Comparison of ENCODE assay signal across 14 cellular contexts in the genomic region with DNA sequence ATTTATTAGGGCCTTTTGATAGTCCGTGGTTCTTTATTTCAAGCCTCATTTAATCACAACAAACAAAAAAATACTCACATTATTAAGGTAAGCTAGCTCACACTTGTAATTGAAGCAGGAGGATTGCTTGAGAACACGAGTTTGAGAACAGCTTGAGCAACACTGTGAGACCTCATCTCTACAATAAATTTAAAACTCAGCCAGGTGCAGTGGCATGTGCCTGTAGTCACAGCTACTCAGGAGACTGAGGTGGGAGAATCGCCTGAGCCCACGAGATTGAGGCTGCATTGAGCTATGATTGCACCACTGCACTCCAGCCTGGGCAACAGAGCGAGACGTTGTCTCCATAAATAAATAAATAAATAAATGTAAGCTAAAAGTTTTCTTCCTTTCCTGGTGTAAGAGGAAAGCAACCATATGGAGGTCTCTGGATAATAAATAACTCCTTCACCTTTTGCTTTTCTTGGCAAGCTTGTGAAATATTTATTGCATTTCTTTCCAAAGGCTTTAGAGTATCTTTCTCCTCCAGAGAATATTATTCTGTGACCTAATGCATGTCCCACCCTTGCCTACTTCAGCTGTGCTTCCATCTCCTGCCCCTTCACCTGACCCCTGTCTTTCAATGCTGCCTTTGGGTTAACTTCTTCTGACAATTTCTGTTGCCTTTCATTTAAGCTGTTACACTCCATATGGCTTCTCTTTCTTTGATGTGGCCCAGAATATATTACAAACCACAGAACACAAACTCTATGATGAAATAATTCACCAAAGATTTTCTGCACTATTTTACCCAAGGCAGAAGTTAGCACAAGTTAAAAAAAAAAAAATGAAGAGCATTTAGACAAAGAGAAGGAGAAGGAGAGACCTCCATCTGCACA.
"Had no signal": no experiment of that assay in that cellular context is flagged by ENCODE, and none has a peak within 500 bp of the region (broad histone marks: within the 10 kb centered on the region; RNA-seq: fewer than 3 reads in every experiment).

No MANE protein-coding gene starts in this region.

- FAIRE-seq: urothelium cell line had no signal

- DNase-seq: activated CD4-positive, alpha-beta T cell treated with anti-CD3 and anti-CD28 coated beads, Interleukin-2, amount 10 ng/mL, durations not matched to agents 24 days and 14 days; activated CD8-positive, alpha-beta memory T cell treated with anti-CD3 and anti-CD28 coated beads for 24 hours; activated naive CD4-positive, alpha-beta T cell treated with anti-CD3 and anti-CD28 coated beads for 36 hours; cortex of kidney; effector CD8-positive, alpha-beta T cell; immature natural killer cell; left lung; stimulated activated CD4-positive, alpha-beta T cell treated with anti-CD3 and anti-CD28 coated beads, Interleukin-4, amount 100 ng/mL, for 4 hours; stomach had no signal

- H3K4me1 ChIP-seq: left lung, stomach had no signal

- H3K9me3 ChIP-seq: left lung, stomach had no signal

- H3K36me3 ChIP-seq: left lung, stomach had no signal

- H3K4me3 ChIP-seq: left lung, skin epidermis, stomach had no signal

- H3K27me3 ChIP-seq: left lung, stomach had no signal

- ATAC-seq: activated T-helper 17 cell treated with anti-CD3 and anti-CD28 coated beads, Interleukin-2, amount 50 U/mL, for 72 hours; left lung; natural killer cell treated with Interleukin-12 subunit alpha and Interleukin-12 subunit beta and Interleukin-15 and Interleukin-18, amount 100 ng/mL, for 72 hours; WTC11 had no signal

- H3K27ac ChIP-seq: left lung, skin epidermis, stomach had no signal
